In genomic region chr19:40974633-40975037, GRCh38 we compare ENCODE assay signal across 9 cellular contexts. TPM values are rescaled to one million over a fixed set of nuclear protein-coding genes. Genes with fewer than 3 reads are reported as not detected.
DNase-seq lines count a peak whose midpoint lies in the region; ATAC-seq, FAIRE-seq and TF ChIP-seq lines count a peak whose summit lies in the region.
"Had no signal": no experiment of that assay in that cellular context is flagged by ENCODE, and none has a peak within 500 bp of the region (broad histone marks: within the 10 kb centered on the region; RNA-seq: fewer than 3 reads in every experiment).

No MANE protein-coding gene starts in this region.

- ATAC-seq in pancreas, result peak; percentile 71 to 92 (median 85)
- ATAC-seq in HG02678 (IDR thresholded peaks at IDR 0.05; ENCODE audit: unreplicated experiment), result no peak

- WGBS in pancreas, 2 donors, result 10 to 11% methylated on average over 4 of the region's 4 CpGs
- WGBS in transverse colon (ENCODE audit: low coverage in 1 of 2), 2 donors, result 5 to 20% methylated on average over 3 to 4 of the region's 4 CpGs

- POLR2A ChIA-PET in Caco-2 (lab: Charles Lee), result no interaction called here

- H3K4me3 ChIP-seq in Caco-2 (ENCODE audit: low read depth, low read length) (no peak overlapping the region), SJCRH30 (no peak overlapping the region), pancreas (no peak overlapping the region), transverse colon (no peak overlapping the region)

- H3K9me3 ChIP-seq in Caco-2 (peaks cover 8% of the 10 kb centered on the region), SJCRH30 (replicated peaks) (no peaks in the 10 kb centered on the region), pancreas (no peaks in the 10 kb centered on the region), transverse colon (no peaks in the 10 kb centered on the region)

- no peak overlapping the region for H3K4me3 Mint-ChIP-seq in Caco-2 (ENCODE audit: unreplicated experiment)
- H3K4me3 Mint-ChIP-seq: activated naive CD4-positive, alpha-beta T cell treated with anti-CD3 and anti-CD28 coated beads, Interleukin-2, amount 50 U/mL, for 24 hours had no signal

- DNase-seq in Caco-2 (peak; percentile 68 to 69), KBM-7 (peak; percentile 71), SJCRH30 (peak; percentile 73 to 91), frontal cortex (ENCODE audit: low spot score in 2 of 2) (peak; percentile 33 to 44), pancreas (peak; percentile 42 to 77 (median 69)), transverse colon (peak; percentile 81)
- DNase-seq in activated effector memory CD4-positive, alpha-beta T cell treated with anti-CD3 and anti-CD28 coated beads, Interleukin-2, amount 50 U/mL, for 16 hours, result peak; percentile 92

- intact Hi-C loops in Caco-2 (cut with micrococcal nuclease; ENCODE audit: unreplicated experiment) (loop anchor here (1.0 kb wide), 1 partner anchor 170 kb away; no protein-coding TSS in a partner anchor), pancreas (cut with DNase I) (loop anchor here in 1 of 3 donors (10.0 kb wide), 1 partner anchor 170 kb away; no protein-coding TSS in a partner anchor), transverse colon (cut with DNase I; ENCODE audit: low total_unique reads) (no loop called here)

- FAIRE-seq in frontal cortex (lab: Jason Lieb, UNC), result no peak
- no peak for FAIRE-seq in pancreas (lab: Jason Lieb, UNC)

- no peaks in the 10 kb centered on the region for H3K36me3 ChIP-seq in Caco-2 (ENCODE audit: control insufficient read depth, insufficient read depth, low read length)
- no peaks in the 10 kb centered on the region for H3K36me3 ChIP-seq in SJCRH30
- H3K36me3 ChIP-seq in pancreas, result no peaks in the 10 kb centered on the region
- H3K36me3 ChIP-seq in transverse colon, result no peaks in the 10 kb centered on the region

- peaks cover 2% of the 10 kb centered on the region for H3K4me1 ChIP-seq in Caco-2
- no peaks in the 10 kb centered on the region for H3K4me1 ChIP-seq in SJCRH30
- H3K4me1 ChIP-seq in pancreas, result no peaks in the 10 kb centered on the region
- H3K4me1 ChIP-seq in transverse colon, result peaks cover 0 to 3% (median 0%) of the 10 kb centered on the region in 4 donors

- peaks cover 48% of the 10 kb centered on the region for H3K9me3 Mint-ChIP-seq in Caco-2 (ENCODE audit: unreplicated experiment)
- H3K9me3 Mint-ChIP-seq: activated naive CD4-positive, alpha-beta T cell treated with anti-CD3 and anti-CD28 coated beads, Interleukin-2, amount 50 U/mL, for 24 hours had no signal

- no peaks in the 10 kb centered on the region for H3K36me3 Mint-ChIP-seq in Caco-2 (ENCODE audit: insufficient read depth, unreplicated experiment)
- H3K36me3 Mint-ChIP-seq: activated naive CD4-positive, alpha-beta T cell treated with anti-CD3 and anti-CD28 coated beads, Interleukin-2, amount 50 U/mL, for 24 hours had no signal

- no peaks in the 10 kb centered on the region for H3K27me3 Mint-ChIP-seq in Caco-2 (ENCODE audit: insufficient read depth, unreplicated experiment)
- H3K27me3 Mint-ChIP-seq: activated naive CD4-positive, alpha-beta T cell treated with anti-CD3 and anti-CD28 coated beads, Interleukin-2, amount 50 U/mL, for 24 hours had no signal

- H3K4me1 Mint-ChIP-seq in Caco-2 (ENCODE audit: low read depth, unreplicated experiment), result peaks cover 3% of the 10 kb centered on the region

- no peak for TF ChIP-seq EP300 in transverse colon (IDR thresholded peaks at IDR 0.05; ENCODE audit: low read depth)

- CTCF ChIA-PET in Caco-2 (lab: Charles Lee), result no interaction called here

- BruUV-seq in Caco-2 (replicated peaks; lab: Mats Ljungman, UMichigan), result no TSS peak

- TF ChIP-seq CTCF in Caco-2 (IDR thresholded peaks at IDR 0.05; ENCODE audit: insufficient read depth in 1 of 2, low read depth in 1 of 2, low read length in 1 of 2, severe bottlenecking in 1 of 2, unreplicated experiment in 1 of 2) (peak; percentile 62 to 82), pancreas (IDR thresholded peaks at IDR 0.05) (peak; percentile 87 to 96 (median 88)), transverse colon (IDR thresholded peaks at IDR 0.05) (peak; percentile 85 to 93 (median 89))

- in situ Hi-C loops in KBM-7 (cut with MboI; ENCODE audit: low pct_unique_long_range_greater_than_20kb, low sequenced_read_pairs), result no loop called here
- in situ Hi-C loops in transverse colon (cut with MboI; ENCODE audit: low pct_ligation_motif_present in 1 of 4, low pct_unique_long_range_greater_than_20kb in 1 of 4, low sequenced_read_pairs in 3 of 4), result loop anchor here in 2 of 4 donors (10.0 kb wide), 1 partner anchor 170 kb away; no protein-coding TSS in a partner anchor

- H3K27ac ChIP-seq in SJCRH30 (no peak overlapping the region), pancreas (no peak overlapping the region), transverse colon (no peak overlapping the region)

- H3K27me3 ChIP-seq in Caco-2 (replicated peaks; ENCODE audit: control insufficient read depth, insufficient read depth, low read length), result no peaks in the 10 kb centered on the region
- H3K27me3 ChIP-seq in SJCRH30, result no peaks in the 10 kb centered on the region
- no peaks in the 10 kb centered on the region for H3K27me3 ChIP-seq in pancreas
- H3K27me3 ChIP-seq in transverse colon, result no peaks in the 10 kb centered on the region

- TF ChIP-seq POLR2A in transverse colon (IDR thresholded peaks at IDR 0.05), result no peak

- no peak overlapping the region for H3K27ac Mint-ChIP-seq in Caco-2 (ENCODE audit: unreplicated experiment)
- H3K27ac Mint-ChIP-seq: activated naive CD4-positive, alpha-beta T cell treated with anti-CD3 and anti-CD28 coated beads, Interleukin-2, amount 50 U/mL, for 24 hours had no signal

RNA-seq across cellular contexts. Expression of gene CYP2B6, which starts 16.4 kb away (rescaled TPM):
- 0.32 and 0.37 TPM in 2 replicates for total RNA-seq in Caco-2 (2022)
- not detected in 2 replicates for total RNA-seq in SJCRH30 (2014; rRNA removed; shearing (Covaris generic))
- not detected for total RNA-seq in frontal cortex
- total RNA-seq in pancreas, result under 1 TPM in 3 of 6 donors, not detected in 3; 0.09 to 0.63 (median 0.25) TPM
- under 1 TPM in 1 of 2 donors, not detected in 1; 0.08 TPM for polyA plus RNA-seq in pancreas
- total RNA-seq in transverse colon, result 1 to 10 TPM; 1.4 to 9.7 (median 5.5) TPM

Comparison
In these comparisons a context has a peak if more than half of its experiments do, and no peak if none do; other contexts are left out.
1. DNase-seq: peak in every context shown above with its lines; median percentile 92 in activated effector memory CD4-positive, alpha-beta T cell treated with anti-CD3 and anti-CD28 coated beads, Interleukin-2, amount 50 U/mL, for 16 hours; 82 in SJCRH30; 81 in transverse colon; 71 in KBM-7; 69 in pancreas; 68 in Caco-2; 38 in frontal cortex.